1 cellular context compared by ENCODE assay signal in the genomic region with DNA sequence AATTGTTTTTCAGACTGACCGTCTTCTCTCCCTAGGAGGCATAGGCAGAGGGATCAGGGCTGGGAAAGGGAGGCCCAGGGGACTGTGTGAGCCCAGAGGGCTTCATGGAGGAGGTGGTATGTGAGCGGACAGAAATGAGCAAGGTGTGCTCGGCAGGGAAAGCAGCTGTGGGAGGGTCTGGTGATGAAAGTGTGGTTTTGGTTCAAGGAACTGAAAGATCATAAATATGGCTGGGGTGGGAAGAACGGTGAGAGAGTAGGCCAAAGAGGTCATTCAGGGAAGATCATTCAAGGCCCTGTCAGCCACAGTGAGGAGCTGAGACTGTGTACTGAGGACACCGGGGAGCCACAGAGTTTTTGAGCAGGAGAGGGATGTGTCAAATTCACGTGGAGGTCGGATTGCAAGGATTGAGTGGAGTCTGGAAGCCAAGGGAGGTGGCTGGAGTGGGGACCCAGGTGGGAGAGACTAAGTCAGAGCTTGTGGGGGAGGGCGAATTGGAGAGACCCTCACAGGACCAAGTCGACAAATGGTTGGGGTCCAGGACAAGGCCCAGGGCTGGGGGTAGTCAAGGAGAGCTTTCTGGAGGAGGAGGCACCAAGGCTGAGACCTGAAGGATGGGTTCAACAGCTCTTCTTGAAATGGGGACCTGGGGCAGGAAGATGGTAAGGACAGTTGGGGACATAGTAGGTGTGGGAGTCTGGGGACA.
TF ChIP-seq lines count a peak whose summit lies in the region.

No MANE protein-coding gene starts in this region.

TF ChIP-seq in GM12878, 131 proteins besides CTCF, POLR2A, EP300 and RAD21 (continued from another document):
- TF ChIP-seq, protein P1, sequence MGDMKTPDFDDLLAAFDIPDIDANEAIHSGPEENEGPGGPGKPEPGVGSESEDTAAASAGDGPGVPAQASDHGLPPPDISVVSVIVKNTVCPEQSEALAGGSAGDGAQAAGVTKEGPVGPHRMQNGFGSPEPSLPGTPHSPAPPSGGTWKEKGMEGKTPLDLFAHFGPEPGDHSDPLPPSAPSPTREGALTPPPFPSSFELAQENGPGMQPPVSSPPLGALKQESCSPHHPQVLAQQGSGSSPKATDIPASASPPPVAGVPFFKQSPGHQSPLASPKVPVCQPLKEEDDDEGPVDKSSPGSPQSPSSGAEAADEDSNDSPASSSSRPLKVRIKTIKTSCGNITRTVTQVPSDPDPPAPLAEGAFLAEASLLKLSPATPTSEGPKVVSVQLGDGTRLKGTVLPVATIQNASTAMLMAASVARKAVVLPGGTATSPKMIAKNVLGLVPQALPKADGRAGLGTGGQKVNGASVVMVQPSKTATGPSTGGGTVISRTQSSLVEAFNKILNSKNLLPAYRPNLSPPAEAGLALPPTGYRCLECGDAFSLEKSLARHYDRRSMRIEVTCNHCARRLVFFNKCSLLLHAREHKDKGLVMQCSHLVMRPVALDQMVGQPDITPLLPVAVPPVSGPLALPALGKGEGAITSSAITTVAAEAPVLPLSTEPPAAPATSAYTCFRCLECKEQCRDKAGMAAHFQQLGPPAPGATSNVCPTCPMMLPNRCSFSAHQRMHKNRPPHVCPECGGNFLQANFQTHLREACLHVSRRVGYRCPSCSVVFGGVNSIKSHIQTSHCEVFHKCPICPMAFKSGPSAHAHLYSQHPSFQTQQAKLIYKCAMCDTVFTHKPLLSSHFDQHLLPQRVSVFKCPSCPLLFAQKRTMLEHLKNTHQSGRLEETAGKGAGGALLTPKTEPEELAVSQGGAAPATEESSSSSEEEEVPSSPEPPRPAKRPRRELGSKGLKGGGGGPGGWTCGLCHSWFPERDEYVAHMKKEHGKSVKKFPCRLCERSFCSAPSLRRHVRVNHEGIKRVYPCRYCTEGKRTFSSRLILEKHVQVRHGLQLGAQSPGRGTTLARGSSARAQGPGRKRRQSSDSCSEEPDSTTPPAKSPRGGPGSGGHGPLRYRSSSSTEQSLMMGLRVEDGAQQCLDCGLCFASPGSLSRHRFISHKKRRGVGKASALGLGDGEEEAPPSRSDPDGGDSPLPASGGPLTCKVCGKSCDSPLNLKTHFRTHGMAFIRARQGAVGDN (IDR thresholded peaks at IDR 0.05), result no peak
- TF ChIP-seq YY1 (IDR thresholded peaks at IDR 0.05; ENCODE audit: low read depth, low read length), result peak; percentile 78
- peak; percentile 62 to 64; a peak in 2 of 4 replicates for TF ChIP-seq BHLHE40 (IDR thresholded peaks at IDR 0.05; ENCODE audit: borderline replicate concordance in 1 of 2, low read depth in 2 of 2, low read length in 1 of 2)
- TF ChIP-seq SUZ12 (IDR thresholded peaks at IDR 0.05; ENCODE audit: unreplicated experiment), result no peak
- TF ChIP-seq USF2 (IDR thresholded peaks at IDR 0.05; ENCODE audit: borderline replicate concordance, low read depth, low read length), result no peak
- no peak for TF ChIP-seq ZNF592 (IDR thresholded peaks at IDR 0.05)
- TF ChIP-seq ZNF274 (IDR thresholded peaks at IDR 0.05; ENCODE audit: insufficient read depth, insufficient read length), result no peak
- TF ChIP-seq, protein P2, sequence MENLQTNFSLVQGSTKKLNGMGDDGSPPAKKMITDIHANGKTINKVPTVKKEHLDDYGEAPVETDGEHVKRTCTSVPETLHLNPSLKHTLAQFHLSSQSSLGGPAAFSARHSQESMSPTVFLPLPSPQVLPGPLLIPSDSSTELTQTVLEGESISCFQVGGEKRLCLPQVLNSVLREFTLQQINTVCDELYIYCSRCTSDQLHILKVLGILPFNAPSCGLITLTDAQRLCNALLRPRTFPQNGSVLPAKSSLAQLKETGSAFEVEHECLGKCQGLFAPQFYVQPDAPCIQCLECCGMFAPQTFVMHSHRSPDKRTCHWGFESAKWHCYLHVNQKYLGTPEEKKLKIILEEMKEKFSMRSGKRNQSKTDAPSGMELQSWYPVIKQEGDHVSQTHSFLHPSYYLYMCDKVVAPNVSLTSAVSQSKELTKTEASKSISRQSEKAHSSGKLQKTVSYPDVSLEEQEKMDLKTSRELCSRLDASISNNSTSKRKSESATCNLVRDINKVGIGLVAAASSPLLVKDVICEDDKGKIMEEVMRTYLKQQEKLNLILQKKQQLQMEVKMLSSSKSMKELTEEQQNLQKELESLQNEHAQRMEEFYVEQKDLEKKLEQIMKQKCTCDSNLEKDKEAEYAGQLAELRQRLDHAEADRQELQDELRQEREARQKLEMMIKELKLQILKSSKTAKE (IDR thresholded peaks at IDR 0.05; ENCODE audit: low read depth, poor library complexity, severe bottlenecking), result no peak
- TF ChIP-seq CHD4 (IDR thresholded peaks at IDR 0.05), result no peak
- TF ChIP-seq TCF7 (IDR thresholded peaks at IDR 0.05; ENCODE audit: borderline replicate concordance), result no peak
- peak; percentile 60; the same call in 1 of the 2 replicates for TF ChIP-seq ESRRA (IDR thresholded peaks at IDR 0.05; ENCODE audit: low read length)
- peak; percentile 97 for TF ChIP-seq RUNX3 (IDR thresholded peaks at IDR 0.05; ENCODE audit: low read length)
- TF ChIP-seq SP1 (IDR thresholded peaks at IDR 0.05; ENCODE audit: low read depth, low read length), result no peak
